In genomic region chr5:160230686-160231527, GRCh38 we compare ENCODE assay signal across 9 cellular contexts. TPM values are rescaled to one million over a fixed set of nuclear protein-coding genes. Genes with fewer than 3 reads are reported as not detected.
A peak's percentile ranks its signal among the peaks of the same experiment; 100 is the strongest.
DNase-seq lines count a peak whose midpoint lies in the region; ATAC-seq and TF ChIP-seq lines count a peak whose summit lies in the region.
"Had no signal": no experiment of that assay in that cellular context is flagged by ENCODE, and none has a peak within 500 bp of the region (broad histone marks: within the 10 kb centered on the region; RNA-seq: fewer than 3 reads in every experiment).

No MANE protein-coding gene starts in this region.

- no TSS peak for BruUV-seq in Panc1 (replicated peaks; lab: Mats Ljungman, UMichigan)

- in situ Hi-C loops in Panc1 (cut with HindIII; ENCODE audit: low pct_unique_long_range_greater_than_20kb, low sequenced_read_pairs) = no loop called here

- H3K27me3 ChIP-seq in Panc1 (ENCODE audit: control insufficient read depth, insufficient read depth, low read length) = no peaks in the 10 kb centered on the region
- H3K27me3 ChIP-seq in lung (ENCODE audit: control insufficient read depth, insufficient read depth) = no peaks in the 10 kb centered on the region

- POLR2A ChIA-PET in Panc1 (lab: Charles Lee) = no interaction called here

- intact Hi-C loops in Panc1 (cut with micrococcal nuclease; ENCODE audit: unreplicated experiment) = no loop called here

- DNase-seq in GM10266 (ENCODE audit: extremely low spot score) (peak; percentile 36), Panc1 (ENCODE audit: low read depth, low spot score) (no peak), lung (ENCODE audit: low spot score) (peak; percentile 66), NCI-H1048 (lab: John Stamatoyannopoulos, UW) (no peak), LoVo (ENCODE audit: low spot score) (no peak), DMS53 treated with DMSO at 0.1 percent for 48 hours (lab: John Stamatoyannopoulos, UW; ENCODE audit: unreplicated experiment) (no peak)

- peaks cover 3% of the 10 kb centered on the region; the same call in 1 of the 2 replicates for H3K4me1 ChIP-seq in Panc1 (ENCODE audit: control insufficient read depth, insufficient read depth, low read length)
- no peaks in the 10 kb centered on the region for H3K4me1 ChIP-seq in lung (ENCODE audit: control insufficient read depth in 2 of 2, insufficient read depth in 2 of 2, low read length in 2 of 2)

- peak; percentile 62 for ATAC-seq in GM21529 (IDR thresholded peaks at IDR 0.05; ENCODE audit: unreplicated experiment)
- peak; percentile 84 for ATAC-seq in Panc1
- ATAC-seq in lung (ENCODE audit: insufficient read depth, low FRiP score) = peak; percentile 69
- no peak for ATAC-seq in GM19452 (IDR thresholded peaks at IDR 0.05; ENCODE audit: unreplicated experiment)

- CTCF ChIA-PET in Panc1 (lab: Charles Lee) = interaction anchor here (0.6 kb wide), 1 partner anchor 788 kb away, joined by 9 read pairs; no protein-coding TSS in a partner anchor

- H3K4me3 ChIP-seq in Panc1 (ENCODE audit: low read depth in 2 of 2, low read length in 2 of 2) = no peak overlapping the region
- H3K4me3 ChIP-seq in lung = no peak overlapping the region

- H3K9me3 ChIP-seq in Panc1 (ENCODE audit: control insufficient read depth, insufficient read depth, low read depth, low read length) (no peaks in the 10 kb centered on the region), lung (ENCODE audit: control insufficient read depth in 2 of 2, insufficient read depth in 1 of 2, low read length in 1 of 2) (no peaks in the 10 kb centered on the region)

- 64 to 77% methylated on average over 9 of the region's 9 CpGs for WGBS in lung, 2 donors

- no peaks in the 10 kb centered on the region for H3K36me3 ChIP-seq in Panc1 (ENCODE audit: control insufficient read depth, insufficient read depth, low read length)
- no peaks in the 10 kb centered on the region for H3K36me3 ChIP-seq in lung (ENCODE audit: control insufficient read depth in 2 of 2, insufficient read depth in 2 of 2, low read length in 2 of 2)

- H3K27ac ChIP-seq in Panc1 (ENCODE audit: low read length) (no peak overlapping the region), lung (ENCODE audit: low read depth in 1 of 2, low read length in 1 of 2) (peak overlapping the region in 1 of 2 donors; percentile 39)

- TF ChIP-seq CTCF in GM10266 (IDR thresholded peaks at IDR 0.05; ENCODE audit: control insufficient read depth, insufficient read depth, low read depth, missing control alignments) (no peak), Panc1 (IDR thresholded peaks at IDR 0.05) (no peak), lung (IDR thresholded peaks at IDR 0.05; ENCODE audit: control extremely low read depth, extremely low read depth) (no peak)

RNA-seq across cellular contexts. Expression of gene FABP6, which starts 1.6 kb away (rescaled TPM):
- total RNA-seq in Panc1 (2021; ENCODE audit: unreplicated experiment) (0.31 TPM), lung (10 to 100 TPM in 1 of 2 donors, 1 to 10 TPM in 1; 5.0 to 13.1 TPM)
- not detected for polyA plus RNA-seq in Panc1 (2012; ENCODE audit: insufficient read length)
- 1 to 10 TPM; 6.0 to 6.6 TPM for polyA plus RNA-seq in lung
- total RNA-seq: myocyte had no signal

Comparison
In these comparisons a context has a peak if more than half of its experiments do, and no peak if none do; other contexts are left out.
1. DNase-seq: peak in GM10266 (single experiment) and lung (single experiment); none in Panc1 (single experiment), NCI-H1048 (single experiment), LoVo (single experiment) and DMS53 treated with DMSO at 0.1 percent for 48 hours (single experiment).